ENCODE assay signal across 8 cellular contexts in genomic region chr18:3652380-3653262, GRCh38.
DNase-seq lines count a peak whose midpoint lies in the region; ATAC-seq, FAIRE-seq and TF ChIP-seq lines count a peak whose summit lies in the region.

No MANE protein-coding gene starts in this region.

- TF ChIP-seq CTCF in AG09309 (IDR thresholded peaks at IDR 0.05; ENCODE audit: control insufficient read depth, insufficient read depth, low read depth, low read length, missing control alignments) (no peak), epithelial cell of proximal tubule (conservative IDR thresholded peaks at IDR 0.05; ENCODE audit: low read depth, low read length) (peak; percentile 13), omental fat pad (IDR thresholded peaks at IDR 0.05) (no peak)

- DNase-seq in AG09309 (ENCODE audit: low read depth) (peak; percentile 84), HuH-7 (ENCODE audit: low spot score) (peak; percentile 67), epithelial cell of proximal tubule (ENCODE audit: low read depth) (peak; percentile 44), omental fat pad (ENCODE audit: low spot score) (peak; percentile 58), urothelium cell line (ENCODE audit: low spot score) (peak; percentile 98)
- peak; percentile 88 for DNase-seq in activated CD4-positive, alpha-beta T cell treated with anti-CD3 and anti-CD28 coated beads for 48 hours
- DNase-seq in NK-92 treated with Interleukin-12 subunit alpha and Interleukin-12 subunit beta, amount 100 ng/mL, for 24 hours (lab: John Stamatoyannopoulos, UW): no peak

- H3K4me3 ChIP-seq in AG09309 (ENCODE audit: control insufficient read depth, low read depth, low read length) (no peak overlapping the region), epithelial cell of proximal tubule (ENCODE audit: low read depth, low read length) (no peak overlapping the region)

- ATAC-seq in omental fat pad (ENCODE audit: low FRiP score): peak; percentile 92
- no peak for ATAC-seq in HG02678 (IDR thresholded peaks at IDR 0.05; ENCODE audit: unreplicated experiment)

- peak; percentile 99 for FAIRE-seq in urothelium cell line (lab: Jason Lieb, UNC)
